In the genomic region with DNA sequence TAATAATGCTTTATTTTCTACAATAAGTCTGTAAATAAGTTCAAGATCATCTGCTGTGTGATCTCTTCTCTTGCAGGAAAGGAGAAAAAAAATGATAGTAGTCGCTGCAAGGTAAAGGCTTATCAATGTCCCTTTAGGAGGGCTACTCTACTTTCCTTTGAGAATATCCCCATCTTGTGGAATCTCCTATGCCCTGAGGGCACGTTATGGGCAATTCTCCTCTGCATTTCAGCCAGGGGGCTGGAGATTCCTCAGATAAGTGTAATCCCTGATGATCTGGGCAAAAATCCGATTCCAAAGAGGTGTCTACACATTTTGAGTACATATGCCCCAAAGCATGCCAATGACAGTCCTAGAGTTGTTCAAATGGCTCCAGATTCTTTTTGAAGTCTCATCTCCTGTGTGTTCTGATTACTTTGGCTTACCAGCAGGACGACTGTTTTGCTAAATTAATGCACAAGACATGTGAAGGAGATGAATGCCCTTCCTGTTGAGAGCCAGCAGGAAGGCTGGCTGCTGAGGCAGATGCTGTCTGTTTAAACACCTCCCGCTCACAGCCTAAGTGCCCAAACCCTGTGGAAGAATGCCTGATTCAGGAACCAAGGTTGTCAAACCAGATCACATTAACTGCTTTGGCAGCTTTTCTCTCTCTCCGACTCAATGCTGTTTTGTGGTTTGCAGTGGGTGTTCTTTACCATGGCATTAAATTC, we compare ENCODE assay signal across 8 cellular contexts.
DNase-seq lines count a peak whose midpoint lies in the region; ATAC-seq, FAIRE-seq and TF ChIP-seq lines count a peak whose summit lies in the region.

No MANE protein-coding gene starts in this region.

- H2BK15ac ChIP-seq in mesenchymal stem cell (ENCODE audit: low read depth, poor library complexity, severe bottlenecking), result no peak overlapping the region

- H3K14ac ChIP-seq in mesenchymal stem cell (ENCODE audit: low read length in 2 of 2), result no peak overlapping the region

- no peaks in the 10 kb centered on the region for H3K79me2 ChIP-seq in MM.1S (ENCODE audit: low read length)
- no peaks in the 10 kb centered on the region for H3K79me2 ChIP-seq in astrocyte (ENCODE audit: insufficient read depth, low read length)
- no peaks in the 10 kb centered on the region for H3K79me2 ChIP-seq in Karpas-422 (ENCODE audit: low read length)

- H3K9ac ChIP-seq in MM.1S (ENCODE audit: low read length) (no peak overlapping the region), astrocyte (ENCODE audit: low read length) (peak overlapping the region; percentile 28), mesenchymal stem cell (ENCODE audit: low read length) (peak overlapping the region; percentile 44), Karpas-422 (ENCODE audit: low read length) (no peak overlapping the region)

- no peak overlapping the region for H2BK120ac ChIP-seq in mesenchymal stem cell (ENCODE audit: low read depth, low read length)

- H3K23ac ChIP-seq in mesenchymal stem cell (ENCODE audit: low read length in 2 of 2), result peak overlapping the region in 1 of 2 experiments; percentile 46

- H3K4me1 ChIP-seq in MM.1S (ENCODE audit: low read length), result no peaks in the 10 kb centered on the region
- peaks cover 7% of the 10 kb centered on the region for H3K4me1 ChIP-seq in astrocyte (ENCODE audit: insufficient read depth, low read length)
- peaks cover 2% of the 10 kb centered on the region for H3K4me1 ChIP-seq in mesenchymal stem cell (ENCODE audit: control insufficient read depth, insufficient read depth, low read depth, low read length)
- no peaks in the 10 kb centered on the region for H3K4me1 ChIP-seq in Karpas-422 (ENCODE audit: low read length)

- H3K4me3 ChIP-seq in MM.1S (ENCODE audit: low read length), result no peak overlapping the region
- peak overlapping the region; percentile 27 for H3K4me3 ChIP-seq in astrocyte (ENCODE audit: insufficient read depth, low read depth, low read length)
- H3K4me3 ChIP-seq in mesenchymal stem cell (ENCODE audit: insufficient read depth in 1 of 2, low read depth in 1 of 2, low read length in 2 of 2), result no peak overlapping the region
- H3K4me3 ChIP-seq in Karpas-422 (ENCODE audit: low read length), result no peak overlapping the region

- no peaks in the 10 kb centered on the region for H3F3A ChIP-seq in MM.1S (ENCODE audit: insufficient read depth, low read length)

- H4K20me1 ChIP-seq in MM.1S (ENCODE audit: insufficient read depth, low read length), result no peaks in the 10 kb centered on the region
- no peaks in the 10 kb centered on the region for H4K20me1 ChIP-seq in astrocyte (ENCODE audit: insufficient read depth, low read length)
- no peaks in the 10 kb centered on the region for H4K20me1 ChIP-seq in Karpas-422 (ENCODE audit: insufficient read depth, low read depth, low read length)

- H3K18ac ChIP-seq in mesenchymal stem cell (ENCODE audit: low read depth in 1 of 2, low read length in 2 of 2), result peak overlapping the region in 1 of 2 experiments; percentile 23

- no peak overlapping the region for H2BK12ac ChIP-seq in mesenchymal stem cell (ENCODE audit: low read length in 2 of 2)

- H3K9me2 ChIP-seq in MM.1S (replicated peaks; ENCODE audit: insufficient read depth, low read length), result no peaks in the 10 kb centered on the region
- H3K9me2 ChIP-seq in Karpas-422 (replicated peaks; ENCODE audit: insufficient read depth, low read length), result no peaks in the 10 kb centered on the region

- no peak overlapping the region for H3K27ac ChIP-seq in MM.1S (ENCODE audit: low read length)
- H3K27ac ChIP-seq in astrocyte (ENCODE audit: low read depth, low read length), result no peak overlapping the region
- H3K27ac ChIP-seq in mesenchymal stem cell (ENCODE audit: low read length, poor library complexity, severe bottlenecking), result no peak overlapping the region
- H3K27ac ChIP-seq in Karpas-422 (ENCODE audit: low read length), result no peak overlapping the region

- H3K36me3 Mint-ChIP-seq in astrocyte (ENCODE audit: low read depth, unreplicated experiment) (no peaks in the 10 kb centered on the region), T-helper 17 cell (ENCODE audit: low read depth) (no peaks in the 10 kb centered on the region)

- H2AFZ ChIP-seq in MM.1S (ENCODE audit: low read length), result no peak overlapping the region
- peak overlapping the region; percentile 68 for H2AFZ ChIP-seq in astrocyte (ENCODE audit: low read depth, low read length)
- H2AFZ ChIP-seq in mesenchymal stem cell (ENCODE audit: low read depth, low read length), result peak overlapping the region; percentile 33
- H2AFZ ChIP-seq in Karpas-422 (ENCODE audit: low read length), result no peak overlapping the region

- peak overlapping the region; percentile 44 for H3K27ac Mint-ChIP-seq in astrocyte (ENCODE audit: unreplicated experiment)
- H3K27ac Mint-ChIP-seq in T-helper 17 cell, result no peak overlapping the region

- no peak overlapping the region for H2BK5ac ChIP-seq in mesenchymal stem cell (ENCODE audit: low read depth, low read length, poor library complexity, severe bottlenecking)

- H3K4me1 Mint-ChIP-seq in astrocyte (ENCODE audit: low read depth, unreplicated experiment) (peaks cover 9% of the 10 kb centered on the region), T-helper 17 cell (no peaks in the 10 kb centered on the region)

- H3K4ac ChIP-seq in mesenchymal stem cell (ENCODE audit: low read depth in 1 of 2, low read length in 2 of 2), result no peak overlapping the region

- H3K27me3 ChIP-seq in MM.1S (replicated peaks; ENCODE audit: insufficient read depth, low read length) (no peaks in the 10 kb centered on the region), astrocyte (ENCODE audit: insufficient read depth, low read length) (no peaks in the 10 kb centered on the region), mesenchymal stem cell (ENCODE audit: control insufficient read depth in 1 of 2, insufficient read depth in 1 of 2, low read length in 2 of 2) (no peaks in the 10 kb centered on the region), Karpas-422 (ENCODE audit: low read length) (no peaks in the 10 kb centered on the region)

- no peak overlapping the region for H4K8ac ChIP-seq in mesenchymal stem cell (ENCODE audit: low read length)

- no peaks in the 10 kb centered on the region for H3K36me3 ChIP-seq in MM.1S (replicated peaks; ENCODE audit: insufficient read depth, low read length)
- H3K36me3 ChIP-seq in astrocyte (ENCODE audit: insufficient read depth, low read length), result no peaks in the 10 kb centered on the region
- H3K36me3 ChIP-seq in mesenchymal stem cell (ENCODE audit: control insufficient read depth in 1 of 2, insufficient read depth in 2 of 2, low read depth in 1 of 2, low read length in 2 of 2), result no peaks in the 10 kb centered on the region
- no peaks in the 10 kb centered on the region for H3K36me3 ChIP-seq in Karpas-422 (ENCODE audit: insufficient read depth, low read length)

- H3K79me1 ChIP-seq in mesenchymal stem cell (replicated peaks; ENCODE audit: low read length, poor library complexity, severe bottlenecking), result no peaks in the 10 kb centered on the region

- H3K4me2 ChIP-seq in MM.1S (ENCODE audit: low read depth, low read length) (no peak overlapping the region), astrocyte (ENCODE audit: low read length) (peak overlapping the region; percentile 74), mesenchymal stem cell (ENCODE audit: low read length, poor library complexity, severe bottlenecking) (peak overlapping the region; percentile 6), Karpas-422 (ENCODE audit: low read depth, low read length, poor library complexity, severe bottlenecking) (no peak overlapping the region)

- H3K27me3 Mint-ChIP-seq in astrocyte (ENCODE audit: low read depth, unreplicated experiment) (no peaks in the 10 kb centered on the region), T-helper 17 cell (no peaks in the 10 kb centered on the region)

- ATAC-seq in T-helper 17 cell, result no peak

- H3K9me3 ChIP-seq in MM.1S (replicated peaks; ENCODE audit: insufficient read depth, low read length) (no peaks in the 10 kb centered on the region), astrocyte (ENCODE audit: insufficient read depth, low read depth, low read length) (no peaks in the 10 kb centered on the region), mesenchymal stem cell (ENCODE audit: control insufficient read depth, low read length) (no peaks in the 10 kb centered on the region), Karpas-422 (ENCODE audit: low read length) (no peaks in the 10 kb centered on the region), T-helper 17 cell (ENCODE audit: control insufficient read depth, low read length, poor library complexity, severe bottlenecking) (no peaks in the 10 kb centered on the region)

- no peak overlapping the region for H4K91ac ChIP-seq in mesenchymal stem cell (ENCODE audit: low read length)

- H2AK5ac ChIP-seq in mesenchymal stem cell (ENCODE audit: low read length, severe bottlenecking), result no peak overlapping the region

- H3K4me3 Mint-ChIP-seq in astrocyte (ENCODE audit: unreplicated experiment) (peak overlapping the region; percentile 50), T-helper 17 cell (no peak overlapping the region)

- TF ChIP-seq CTCF in GM10266 (IDR thresholded peaks at IDR 0.05; ENCODE audit: control insufficient read depth, insufficient read depth, low read depth, missing control alignments) (peak; percentile 18), MM.1S (IDR thresholded peaks at IDR 0.05; ENCODE audit: low read length) (peak; percentile 23), astrocyte (IDR thresholded peaks at IDR 0.05; ENCODE audit: insufficient read depth, low read depth, low read length) (peak; percentile 73)

- DNase-seq in GM10266 (ENCODE audit: extremely low spot score), result peak; percentile 14
- no peak for DNase-seq in MM.1S
- DNase-seq in astrocyte (ENCODE audit: low read depth), result peak; percentile 64
- peak; percentile 80 for DNase-seq in mesenchymal stem cell
- no peak for DNase-seq in stimulated activated CD4-positive, alpha-beta T cell treated with anti-CD3 and anti-CD28 coated beads, Interleukin-12 subunit alpha, Interleukin-12 subunit beta, amount 100 ng/mL, for 4 hours
- no peak for DNase-seq in cerebellum (ENCODE audit: low spot score)
- no peak for DNase-seq in Karpas-422
- DNase-seq in T-helper 17 cell, result no peak

- peaks cover 2% of the 10 kb centered on the region for H3K9me3 Mint-ChIP-seq in astrocyte (ENCODE audit: unreplicated experiment)

- 8% methylated on average over 5 of the region's 6 CpGs for WGBS in mesenchymal stem cell

- FAIRE-seq in astrocyte (lab: Jason Lieb, UNC), result no peak

Comparison
In these comparisons a context has a peak if more than half of its experiments do, and no peak if none do; other contexts are left out.
1. DNase-seq: peak in GM10266 (single experiment), astrocyte (single experiment) and mesenchymal stem cell (single experiment); none in MM.1S (single experiment), stimulated activated CD4-positive, alpha-beta T cell treated with anti-CD3 and anti-CD28 coated beads, Interleukin-12 subunit alpha, Interleukin-12 subunit beta, amount 100 ng/mL, for 4 hours (single experiment), cerebellum (single experiment), Karpas-422 (single experiment) and T-helper 17 cell (0 of 3).
2. CTCF ChIP-seq: peak in every context shown above with its lines; median percentile 73 in astrocyte; 23 in MM.1S; 18 in GM10266.
3. H2AFZ ChIP-seq: peak in astrocyte (single experiment) and mesenchymal stem cell (single experiment); none in MM.1S (single experiment) and Karpas-422 (single experiment).
4. H3K4me2 ChIP-seq: peak in astrocyte (single experiment) and mesenchymal stem cell (single experiment); none in MM.1S (single experiment) and Karpas-422 (single experiment).
5. H3K9ac ChIP-seq: peak in astrocyte (single experiment) and mesenchymal stem cell (single experiment); none in MM.1S (single experiment) and Karpas-422 (single experiment).